10 cellular contexts compared by ENCODE assay signal in genomic region chr20:3313681-3314080, GRCh38.
DNase-seq lines count a peak whose midpoint lies in the region; ATAC-seq and TF ChIP-seq lines count a peak whose summit lies in the region.
"Had no signal": no experiment of that assay in that cellular context is flagged by ENCODE, and none has a peak within 500 bp of the region (broad histone marks: within the 10 kb centered on the region; RNA-seq: fewer than 3 reads in every experiment).

No MANE protein-coding gene starts in this region.

- no peak for TF ChIP-seq EP300 in sigmoid colon (IDR thresholded peaks at IDR 0.05)

- POLR2A ChIA-PET in HEK293 (lab: Yijun Ruan, JAX), result no interaction called here

- TF ChIP-seq CTCF in HEK293 (tag by site-specific recombination; IDR thresholded peaks at IDR 0.05) (no peak), sigmoid colon (IDR thresholded peaks at IDR 0.05) (no peak)

- H3K4me1 ChIP-seq in HEK293 (ENCODE audit: control insufficient read depth, insufficient read depth, low read length) (peaks cover 3% of the 10 kb centered on the region; the same call in 1 of the 2 replicates), SJSA1 (replicated peaks) (peaks cover 43% of the 10 kb centered on the region), sigmoid colon (peaks cover 0 to 13% (median 0%) of the 10 kb centered on the region in 4 donors)

- ATAC-seq in Right ventricle myocardium superior (ENCODE audit: poor library complexity), result peak; percentile 40
- ATAC-seq in GM19452 (IDR thresholded peaks at IDR 0.05; ENCODE audit: unreplicated experiment), result no peak
- ATAC-seq in HG03432 (IDR thresholded peaks at IDR 0.05; ENCODE audit: unreplicated experiment), result no peak

- CTCF ChIA-PET in HEK293 (lab: Yijun Ruan, JAX), result interaction anchor here (0.6 to 4.9 kb wide), 6 partner anchors 50 to 261 kb away, joined by 3 to 54 read pairs (median 13); no protein-coding TSS in a partner anchor

- TF ChIP-seq POLR2A in sigmoid colon (IDR thresholded peaks at IDR 0.05), result no peak

- H3K36me3 ChIP-seq in HEK293 (ENCODE audit: control insufficient read depth in 2 of 2, insufficient read depth in 1 of 2, low read length in 2 of 2) (peaks cover 8 to 9% of the 10 kb centered on the region in 2 experiments), SJSA1 (peaks cover 51% of the 10 kb centered on the region), sigmoid colon (peaks cover 0 to 90% (median 17%) of the 10 kb centered on the region in 4 donors)

- H3K27ac ChIP-seq in HEK293 (ENCODE audit: extremely low read depth, low read depth, low read length) (no peak overlapping the region), SJSA1 (peak overlapping the region; percentile 39; the same call in 1 of the 2 replicates), sigmoid colon (peak overlapping the region in 3 of 4 donors; percentile 4 to 45 (median 38))

- WGBS in sigmoid colon, 2 donors, result 21 to 57% methylated on average over 2 of the region's 2 CpGs

- H3K27me3 ChIP-seq in SJSA1 (replicated peaks) (no peaks in the 10 kb centered on the region), sigmoid colon (no peaks in the 10 kb centered on the region)

- DNase-seq in SJSA1 (ENCODE audit: low read depth in 1 of 2, low spot score in 2 of 2) (no peak), Right ventricle myocardium superior (no peak), sigmoid colon (no peak), ureter (ENCODE audit: low spot score) (no peak)
- no peak for DNase-seq in stimulated activated naive CD4-positive, alpha-beta T cell treated with Interleukin-2 at 50 U/mL for 16 hours (lab: John Stamatoyannopoulos, UW)
- DNase-seq: anterior cingulate cortex, NCI-H1436 had no signal

- H3K9me3 ChIP-seq in HEK293 (ENCODE audit: control insufficient read depth, insufficient read depth, low read depth, low read length) (no peaks in the 10 kb centered on the region), SJSA1 (replicated peaks) (no peaks in the 10 kb centered on the region), sigmoid colon (no peaks in the 10 kb centered on the region)

- intact Hi-C loops in Right ventricle myocardium superior (cut with DNase I), result no loop called here
- intact Hi-C loops in sigmoid colon (cut with DNase I), result no loop called here

- H3K4me3 ChIP-seq in HEK293 (ENCODE audit: low read depth, low read length), result no peak overlapping the region
- no peak overlapping the region for H3K4me3 ChIP-seq in SJSA1
- no peak overlapping the region for H3K4me3 ChIP-seq in sigmoid colon

TF ChIP-seq in HEK293, 187 proteins besides CTCF, POLR2A, EP300 and RAD21:
- peak; percentile 52 for TF ChIP-seq PRDM10 (tag by site-specific recombination; IDR thresholded peaks at IDR 0.05)
- no peak for TF ChIP-seq ZNF747 (tag by site-specific recombination; IDR thresholded peaks at IDR 0.05)
